ENCODE assay signal across 8 cellular contexts in the genomic region with DNA sequence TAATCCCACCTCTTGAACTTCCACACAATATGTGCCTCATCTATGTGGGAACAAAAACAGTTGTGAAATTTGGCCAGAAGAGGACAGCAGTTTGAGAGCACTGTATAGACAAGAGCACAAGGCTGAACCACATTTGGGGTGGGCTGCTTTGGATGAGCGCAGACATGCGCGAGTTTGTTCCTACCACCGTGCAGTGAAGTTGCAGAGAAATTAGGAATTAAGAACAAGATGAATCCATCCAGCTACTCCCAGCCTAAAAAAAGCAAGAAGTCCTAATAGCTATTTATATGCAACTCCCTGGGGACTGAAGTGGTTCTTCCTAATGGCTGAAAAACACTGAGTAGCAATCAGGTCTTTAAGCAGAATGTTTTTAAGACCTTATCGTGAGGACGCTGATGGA. TPM values are rescaled to one million over a fixed set of nuclear protein-coding genes. Genes with fewer than 3 reads are reported as not detected.
DNase-seq lines count a peak whose midpoint lies in the region; ATAC-seq and TF ChIP-seq lines count a peak whose summit lies in the region.

No MANE protein-coding gene starts in this region.

- DNase-seq in DND-41 = peak; percentile 45
- DNase-seq in MV-4-11 (lab: John Stamatoyannopoulos, UW) = peak; percentile 31
- no peak for DNase-seq in chondrocyte (ENCODE audit: low spot score)
- no peak for DNase-seq in substantia nigra (lab: John Stamatoyannopoulos, UW)

- no peaks in the 10 kb centered on the region for H3K27me3 ChIP-seq in DND-41 (ENCODE audit: insufficient read depth, low read length, poor library complexity)

- peak overlapping the region; percentile 91 for H3K4me2 ChIP-seq in DND-41 (ENCODE audit: insufficient read depth, low read length)

- ATAC-seq in DND-41 (ENCODE audit: insufficient read depth, low read depth) = peak; percentile 59
- ATAC-seq in GM21825 (IDR thresholded peaks at IDR 0.05; ENCODE audit: unreplicated experiment) = no peak
- ATAC-seq in GM21786 (IDR thresholded peaks at IDR 0.05; ENCODE audit: unreplicated experiment) = no peak
- ATAC-seq in GM18502 (IDR thresholded peaks at IDR 0.05; ENCODE audit: poor library complexity, unreplicated experiment) = no peak

- no peaks in the 10 kb centered on the region for H3K27me3 Mint-ChIP-seq in chondrocyte (ENCODE audit: low read depth)
- peaks cover 39% of the 10 kb centered on the region for H3K27me3 Mint-ChIP-seq in nephron (ENCODE audit: low read depth)

- peaks cover 12% of the 10 kb centered on the region for H3K4me1 Mint-ChIP-seq in chondrocyte (ENCODE audit: low read depth)
- peaks cover 4% of the 10 kb centered on the region for H3K4me1 Mint-ChIP-seq in nephron

- H3K4me3 Mint-ChIP-seq in chondrocyte (ENCODE audit: unreplicated experiment) (peak overlapping the region; percentile 70), nephron (peak overlapping the region in 2 of 3 experiments; percentile 71 to 78)

- H3K27ac ChIP-seq in DND-41 (ENCODE audit: low read length) (peak overlapping the region; percentile 88), substantia nigra (ENCODE audit: low read depth, low read length, poor library complexity, severe bottlenecking) (no peak overlapping the region)

- H3K9me3 Mint-ChIP-seq in chondrocyte (ENCODE audit: low read depth) (peaks cover 4% of the 10 kb centered on the region), nephron (peaks cover 15% of the 10 kb centered on the region)

- H3K4me1 ChIP-seq in DND-41 (ENCODE audit: insufficient read depth, low read length) = peaks cover 46% of the 10 kb centered on the region

- H4K20me1 ChIP-seq in DND-41 (ENCODE audit: insufficient read depth, low read length) = no peaks in the 10 kb centered on the region; the same call in 1 of the 2 replicates

- no peaks in the 10 kb centered on the region for H3K36me3 ChIP-seq in DND-41 (ENCODE audit: insufficient read depth, low read length)

- H3K79me2 ChIP-seq in DND-41 (ENCODE audit: insufficient read depth, low read length) = peaks cover 59% of the 10 kb centered on the region

- TF ChIP-seq CTCF in DND-41 (IDR thresholded peaks at IDR 0.05; ENCODE audit: borderline replicate concordance, extremely low read depth, low read length, poor library complexity, severe bottlenecking) = peak; percentile 15
- no peak for TF ChIP-seq CTCF in chondrocyte (IDR thresholded peaks at IDR 0.05)
- TF ChIP-seq CTCF in nephron (IDR thresholded peaks at IDR 0.05; ENCODE audit: unreplicated experiment in 3 of 3) = no peak

- peaks cover 3% of the 10 kb centered on the region for H3K9me3 ChIP-seq in DND-41 (ENCODE audit: insufficient read depth, low read length, severe bottlenecking)

- peak overlapping the region; percentile 82 for H3K9ac ChIP-seq in DND-41 (ENCODE audit: low read depth, low read length)

- H3K36me3 Mint-ChIP-seq in chondrocyte (ENCODE audit: low read depth) (peaks cover 3% of the 10 kb centered on the region), nephron (ENCODE audit: low read depth) (no peaks in the 10 kb centered on the region)

- H3K27ac Mint-ChIP-seq in chondrocyte (ENCODE audit: unreplicated experiment) = no peak overlapping the region
- no peak overlapping the region for H3K27ac Mint-ChIP-seq in nephron

- H3K4me3 ChIP-seq in DND-41 (ENCODE audit: low read depth in 1 of 2, low read length in 2 of 2) = peak overlapping the region; percentile 32 to 88

- peak overlapping the region; percentile 61 for H2AFZ ChIP-seq in DND-41 (ENCODE audit: low read depth, low read length)

RNA-seq across cellular contexts. Expression of gene GAB3, which starts 1.0 kb away (rescaled TPM):
- total RNA-seq in chondrocyte = 2.0 to 2.4 TPM (median 2.2 TPM) in 3 replicates

RNA-seq across cellular contexts. Expression of gene DKC1, which starts 12.8 kb away (rescaled TPM):
- 31.1 to 38.1 TPM (median 31.2 TPM) in 3 replicates for total RNA-seq in chondrocyte

RNA-seq across cellular contexts. Expression of gene MPP1, which starts 55.4 kb away (rescaled TPM):
- total RNA-seq in chondrocyte = 9.0 to 14.2 TPM (median 13.3 TPM) in 3 replicates

Comparison
In these comparisons a context has a peak if more than half of its experiments do, and no peak if none do; other contexts are left out.
1. DNase-seq: peak in DND-41 (single experiment) and MV-4-11 (single experiment); none in chondrocyte (single experiment) and substantia nigra (0 of 49).